In the genomic region with DNA sequence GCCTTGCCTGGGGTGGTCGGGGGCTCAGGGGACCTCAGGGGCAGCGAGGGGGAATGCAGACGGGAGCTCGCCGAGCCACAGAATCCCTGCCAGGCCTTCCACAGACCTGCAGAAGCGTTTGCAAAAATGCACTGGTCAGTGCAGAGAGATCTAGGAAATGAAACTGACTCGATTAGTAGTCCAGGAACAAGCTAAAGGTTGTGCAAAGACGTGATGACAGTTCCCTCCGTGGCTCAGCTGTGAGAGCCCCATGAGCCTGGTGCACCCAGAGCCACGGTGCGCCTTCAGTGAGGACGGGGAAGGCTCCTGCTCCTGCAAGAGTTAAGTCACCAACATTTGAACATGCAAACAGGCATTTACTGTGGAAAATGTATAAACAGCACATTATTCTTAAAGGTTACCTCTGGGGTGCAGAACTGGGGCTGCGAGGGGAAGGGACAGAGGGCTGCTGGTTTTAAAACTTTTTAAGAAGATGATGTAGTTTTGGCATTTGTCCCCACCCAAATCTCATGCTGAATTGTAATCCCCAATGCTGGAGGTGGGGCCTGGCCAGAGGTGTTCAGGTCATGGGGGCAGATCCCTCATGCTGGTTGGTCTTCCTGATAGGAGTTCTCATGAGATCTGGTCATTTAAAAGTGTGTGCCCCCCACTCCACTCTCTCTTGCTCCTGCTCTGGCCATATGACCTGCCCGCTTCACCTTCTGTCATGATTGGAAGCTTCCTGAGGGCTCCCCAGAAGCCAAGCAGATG, we compare ENCODE assay signal across 1 cellular context.
TF ChIP-seq lines count a peak whose summit lies in the region.

No MANE protein-coding gene starts in this region.

TF ChIP-seq in GM23338, 12 proteins besides CTCF, POLR2A, EP300 and RAD21 (continued from another document):
- TF ChIP-seq, protein P1, sequence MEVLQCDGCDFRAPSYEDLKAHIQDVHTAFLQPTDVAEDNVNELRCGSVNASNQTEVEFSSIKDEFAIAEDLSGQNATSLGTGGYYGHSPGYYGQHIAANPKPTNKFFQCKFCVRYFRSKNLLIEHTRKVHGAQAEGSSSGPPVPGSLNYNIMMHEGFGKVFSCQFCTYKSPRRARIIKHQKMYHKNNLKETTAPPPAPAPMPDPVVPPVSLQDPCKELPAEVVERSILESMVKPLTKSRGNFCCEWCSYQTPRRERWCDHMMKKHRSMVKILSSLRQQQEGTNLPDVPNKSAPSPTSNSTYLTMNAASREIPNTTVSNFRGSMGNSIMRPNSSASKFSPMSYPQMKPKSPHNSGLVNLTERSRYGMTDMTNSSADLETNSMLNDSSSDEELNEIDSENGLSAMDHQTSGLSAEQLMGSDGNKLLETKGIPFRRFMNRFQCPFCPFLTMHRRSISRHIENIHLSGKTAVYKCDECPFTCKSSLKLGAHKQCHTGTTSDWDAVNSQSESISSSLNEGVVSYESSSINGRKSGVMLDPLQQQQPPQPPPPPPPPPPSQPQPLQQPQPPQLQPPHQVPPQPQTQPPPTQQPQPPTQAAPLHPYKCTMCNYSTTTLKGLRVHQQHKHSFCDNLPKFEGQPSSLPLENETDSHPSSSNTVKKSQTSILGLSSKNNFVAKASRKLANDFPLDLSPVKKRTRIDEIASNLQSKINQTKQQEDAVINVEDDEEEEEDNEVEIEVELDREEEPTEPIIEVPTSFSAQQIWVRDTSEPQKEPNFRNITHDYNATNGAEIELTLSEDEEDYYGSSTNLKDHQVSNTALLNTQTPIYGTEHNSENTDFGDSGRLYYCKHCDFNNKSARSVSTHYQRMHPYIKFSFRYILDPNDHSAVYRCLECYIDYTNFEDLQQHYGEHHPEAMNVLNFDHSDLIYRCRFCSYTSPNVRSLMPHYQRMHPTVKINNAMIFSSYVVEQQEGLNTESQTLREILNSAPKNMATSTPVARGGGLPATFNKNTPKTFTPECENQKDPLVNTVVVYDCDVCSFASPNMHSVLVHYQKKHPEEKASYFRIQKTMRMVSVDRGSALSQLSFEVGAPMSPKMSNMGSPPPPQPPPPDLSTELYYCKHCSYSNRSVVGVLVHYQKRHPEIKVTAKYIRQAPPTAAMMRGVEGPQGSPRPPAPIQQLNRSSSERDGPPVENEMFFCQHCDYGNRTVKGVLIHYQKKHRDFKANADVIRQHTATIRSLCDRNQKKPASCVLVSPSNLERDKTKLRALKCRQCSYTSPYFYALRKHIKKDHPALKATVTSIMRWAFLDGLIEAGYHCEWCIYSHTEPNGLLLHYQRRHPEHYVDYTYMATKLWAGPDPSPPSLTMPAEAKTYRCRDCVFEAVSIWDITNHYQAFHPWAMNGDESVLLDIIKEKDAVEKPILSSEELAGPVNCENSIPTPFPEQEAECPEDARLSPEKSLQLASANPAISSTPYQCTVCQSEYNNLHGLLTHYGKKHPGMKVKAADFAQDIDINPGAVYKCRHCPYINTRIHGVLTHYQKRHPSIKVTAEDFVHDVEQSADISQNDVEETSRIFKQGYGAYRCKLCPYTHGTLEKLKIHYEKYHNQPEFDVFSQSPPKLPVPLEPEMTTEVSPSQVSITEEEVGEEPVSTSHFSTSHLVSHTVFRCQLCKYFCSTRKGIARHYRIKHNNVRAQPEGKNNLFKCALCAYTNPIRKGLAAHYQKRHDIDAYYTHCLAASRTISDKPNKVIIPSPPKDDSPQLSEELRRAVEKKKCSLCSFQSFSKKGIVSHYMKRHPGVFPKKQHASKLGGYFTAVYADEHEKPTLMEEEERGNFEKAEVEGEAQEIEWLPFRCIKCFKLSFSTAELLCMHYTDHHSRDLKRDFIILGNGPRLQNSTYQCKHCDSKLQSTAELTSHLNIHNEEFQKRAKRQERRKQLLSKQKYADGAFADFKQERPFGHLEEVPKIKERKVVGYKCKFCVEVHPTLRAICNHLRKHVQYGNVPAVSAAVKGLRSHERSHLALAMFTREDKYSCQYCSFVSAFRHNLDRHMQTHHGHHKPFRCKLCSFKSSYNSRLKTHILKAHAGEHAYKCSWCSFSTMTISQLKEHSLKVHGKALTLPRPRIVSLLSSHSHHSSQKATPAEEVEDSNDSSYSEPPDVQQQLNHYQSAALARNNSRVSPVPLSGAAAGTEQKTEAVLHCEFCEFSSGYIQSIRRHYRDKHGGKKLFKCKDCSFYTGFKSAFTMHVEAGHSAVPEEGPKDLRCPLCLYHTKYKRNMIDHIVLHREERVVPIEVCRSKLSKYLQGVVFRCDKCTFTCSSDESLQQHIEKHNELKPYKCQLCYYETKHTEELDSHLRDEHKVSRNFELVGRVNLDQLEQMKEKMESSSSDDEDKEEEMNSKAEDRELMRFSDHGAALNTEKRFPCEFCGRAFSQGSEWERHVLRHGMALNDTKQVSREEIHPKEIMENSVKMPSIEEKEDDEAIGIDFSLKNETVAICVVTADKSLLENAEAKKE (CRISPR knock-in tag; IDR thresholded peaks at IDR 0.05) = no peak
